ENCODE assay signal across 1 cellular context in the genomic region with DNA sequence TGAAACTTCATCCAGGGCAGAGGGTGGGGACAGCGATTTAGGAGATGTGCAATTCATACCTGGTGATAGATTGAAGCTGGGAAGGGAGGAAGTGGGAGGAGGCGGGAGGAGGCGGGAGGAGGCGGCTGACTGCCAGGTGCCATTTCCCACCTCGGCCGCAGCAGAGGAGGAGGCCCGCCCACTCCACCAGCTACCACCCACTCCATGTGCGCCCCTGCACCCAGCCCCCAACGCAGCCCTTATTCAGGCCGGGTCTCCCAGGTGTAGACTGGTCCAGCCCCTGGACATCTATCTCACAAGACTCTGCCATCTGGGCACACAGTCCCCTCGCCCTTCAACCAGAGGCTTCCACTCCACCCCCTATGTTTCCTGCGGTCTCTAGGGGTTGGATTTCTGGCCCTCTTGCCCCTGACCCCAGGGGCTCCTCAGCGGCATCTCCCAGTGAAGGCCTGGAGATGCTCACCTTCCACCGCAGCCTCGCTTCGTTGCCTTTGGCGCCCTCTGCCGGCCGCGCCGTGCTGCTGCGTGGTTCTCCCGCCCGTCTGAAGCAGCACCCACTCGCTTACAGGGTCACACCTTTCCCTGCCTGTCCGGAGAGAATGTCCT.
TF ChIP-seq lines count a peak whose summit lies in the region.

No MANE protein-coding gene starts in this region.

TF ChIP-seq in HepG2, 621 proteins besides CTCF, POLR2A, EP300 and RAD21 (continued from another document and continues in another):
- TF ChIP-seq GLI4 (CRISPR knock-in tag; IDR thresholded peaks at IDR 0.05; ENCODE audit: borderline replicate concordance) (no peak), ZNF232 (CRISPR knock-in tag; IDR thresholded peaks at IDR 0.05; ENCODE audit: borderline replicate concordance) (no peak), ZHX1 (CRISPR knock-in tag; IDR thresholded peaks at IDR 0.05; ENCODE audit: low read depth) (no peak), FOXC1 (CRISPR knock-in tag; IDR thresholded peaks at IDR 0.05; ENCODE audit: borderline replicate concordance) (no peak), KDM5A (IDR thresholded peaks at IDR 0.05; ENCODE audit: borderline replicate concordance, low read length) (no peak), HNF4A (CRISPR knock-in tag; IDR thresholded peaks at IDR 0.05) (no peak; the same call in 1 of the 2 replicates), RFX1 (IDR thresholded peaks at IDR 0.05) (no peak), ETS1 (CRISPR knock-in tag; IDR thresholded peaks at IDR 0.05) (no peak), ZKSCAN5 (CRISPR knock-in tag; IDR thresholded peaks at IDR 0.05) (no peak), ARNTL (CRISPR knock-in tag; IDR thresholded peaks at IDR 0.05) (no peak), SMAD9 (CRISPR knock-in tag; IDR thresholded peaks at IDR 0.05) (no peak), ZNF687 (CRISPR knock-in tag; IDR thresholded peaks at IDR 0.05) (peak; percentile 57), ZNF484 (CRISPR knock-in tag; IDR thresholded peaks at IDR 0.05; ENCODE audit: borderline replicate concordance, low read depth) (no peak), ZNF605 (CRISPR knock-in tag; IDR thresholded peaks at IDR 0.05) (no peak), ZNF17 (CRISPR knock-in tag; IDR thresholded peaks at IDR 0.05) (no peak), RFX3 (CRISPR knock-in tag; IDR thresholded peaks at IDR 0.05) (no peak), CERS6 (CRISPR knock-in tag; IDR thresholded peaks at IDR 0.05) (no peak), U2AF1 (optimal IDR thresholded peaks at IDR 0.05; ENCODE audit: low read depth, low read length) (no peak), SMAD1 (CRISPR knock-in tag; IDR thresholded peaks at IDR 0.05; ENCODE audit: borderline replicate concordance, low read depth) (no peak), ZNF557 (CRISPR knock-in tag; IDR thresholded peaks at IDR 0.05) (no peak), SAP130 (CRISPR knock-in tag; IDR thresholded peaks at IDR 0.05; ENCODE audit: low read depth) (peak; percentile 22; the same call in 1 of the 2 replicates), ZNF431 (CRISPR knock-in tag; IDR thresholded peaks at IDR 0.05; ENCODE audit: borderline replicate concordance, low read depth) (no peak), NR2F1 (CRISPR knock-in tag; IDR thresholded peaks at IDR 0.05) (no peak), HINFP (CRISPR knock-in tag; IDR thresholded peaks at IDR 0.05; ENCODE audit: low read depth) (no peak), SP1 (IDR thresholded peaks at IDR 0.05) (no peak), SP1 (CRISPR knock-in tag; IDR thresholded peaks at IDR 0.05) (no peak), ZNF34 (CRISPR knock-in tag; IDR thresholded peaks at IDR 0.05; ENCODE audit: borderline replicate concordance) (no peak)
- TF ChIP-seq, protein P1, sequence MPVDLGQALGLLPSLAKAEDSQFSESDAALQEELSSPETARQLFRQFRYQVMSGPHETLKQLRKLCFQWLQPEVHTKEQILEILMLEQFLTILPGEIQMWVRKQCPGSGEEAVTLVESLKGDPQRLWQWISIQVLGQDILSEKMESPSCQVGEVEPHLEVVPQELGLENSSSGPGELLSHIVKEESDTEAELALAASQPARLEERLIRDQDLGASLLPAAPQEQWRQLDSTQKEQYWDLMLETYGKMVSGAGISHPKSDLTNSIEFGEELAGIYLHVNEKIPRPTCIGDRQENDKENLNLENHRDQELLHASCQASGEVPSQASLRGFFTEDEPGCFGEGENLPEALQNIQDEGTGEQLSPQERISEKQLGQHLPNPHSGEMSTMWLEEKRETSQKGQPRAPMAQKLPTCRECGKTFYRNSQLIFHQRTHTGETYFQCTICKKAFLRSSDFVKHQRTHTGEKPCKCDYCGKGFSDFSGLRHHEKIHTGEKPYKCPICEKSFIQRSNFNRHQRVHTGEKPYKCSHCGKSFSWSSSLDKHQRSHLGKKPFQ (CRISPR knock-in tag; IDR thresholded peaks at IDR 0.05; ENCODE audit: insufficient replicate concordance) = no peak
- TF ChIP-seq, protein P2, sequence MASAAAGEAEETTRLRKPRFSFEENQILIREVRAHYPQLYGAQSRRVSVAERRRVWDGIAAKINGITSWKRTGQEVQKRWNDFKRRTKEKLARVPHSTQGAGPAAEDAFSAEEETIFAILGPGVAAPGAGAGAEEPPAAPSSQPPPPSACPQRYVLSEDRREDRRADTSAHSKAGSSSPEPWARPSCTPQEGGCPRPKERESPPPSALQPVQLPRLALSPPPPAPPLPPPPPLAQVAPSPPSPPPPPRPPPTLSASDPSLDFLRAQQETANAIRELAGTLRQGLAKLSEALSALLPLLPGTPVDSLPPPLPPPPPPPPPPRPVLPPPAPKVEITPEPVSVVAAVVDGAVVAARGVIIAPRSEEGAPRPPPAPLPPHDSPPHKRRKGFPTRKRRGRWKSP (CRISPR knock-in tag; IDR thresholded peaks at IDR 0.05) = no peak
- TF ChIP-seq, protein P3, sequence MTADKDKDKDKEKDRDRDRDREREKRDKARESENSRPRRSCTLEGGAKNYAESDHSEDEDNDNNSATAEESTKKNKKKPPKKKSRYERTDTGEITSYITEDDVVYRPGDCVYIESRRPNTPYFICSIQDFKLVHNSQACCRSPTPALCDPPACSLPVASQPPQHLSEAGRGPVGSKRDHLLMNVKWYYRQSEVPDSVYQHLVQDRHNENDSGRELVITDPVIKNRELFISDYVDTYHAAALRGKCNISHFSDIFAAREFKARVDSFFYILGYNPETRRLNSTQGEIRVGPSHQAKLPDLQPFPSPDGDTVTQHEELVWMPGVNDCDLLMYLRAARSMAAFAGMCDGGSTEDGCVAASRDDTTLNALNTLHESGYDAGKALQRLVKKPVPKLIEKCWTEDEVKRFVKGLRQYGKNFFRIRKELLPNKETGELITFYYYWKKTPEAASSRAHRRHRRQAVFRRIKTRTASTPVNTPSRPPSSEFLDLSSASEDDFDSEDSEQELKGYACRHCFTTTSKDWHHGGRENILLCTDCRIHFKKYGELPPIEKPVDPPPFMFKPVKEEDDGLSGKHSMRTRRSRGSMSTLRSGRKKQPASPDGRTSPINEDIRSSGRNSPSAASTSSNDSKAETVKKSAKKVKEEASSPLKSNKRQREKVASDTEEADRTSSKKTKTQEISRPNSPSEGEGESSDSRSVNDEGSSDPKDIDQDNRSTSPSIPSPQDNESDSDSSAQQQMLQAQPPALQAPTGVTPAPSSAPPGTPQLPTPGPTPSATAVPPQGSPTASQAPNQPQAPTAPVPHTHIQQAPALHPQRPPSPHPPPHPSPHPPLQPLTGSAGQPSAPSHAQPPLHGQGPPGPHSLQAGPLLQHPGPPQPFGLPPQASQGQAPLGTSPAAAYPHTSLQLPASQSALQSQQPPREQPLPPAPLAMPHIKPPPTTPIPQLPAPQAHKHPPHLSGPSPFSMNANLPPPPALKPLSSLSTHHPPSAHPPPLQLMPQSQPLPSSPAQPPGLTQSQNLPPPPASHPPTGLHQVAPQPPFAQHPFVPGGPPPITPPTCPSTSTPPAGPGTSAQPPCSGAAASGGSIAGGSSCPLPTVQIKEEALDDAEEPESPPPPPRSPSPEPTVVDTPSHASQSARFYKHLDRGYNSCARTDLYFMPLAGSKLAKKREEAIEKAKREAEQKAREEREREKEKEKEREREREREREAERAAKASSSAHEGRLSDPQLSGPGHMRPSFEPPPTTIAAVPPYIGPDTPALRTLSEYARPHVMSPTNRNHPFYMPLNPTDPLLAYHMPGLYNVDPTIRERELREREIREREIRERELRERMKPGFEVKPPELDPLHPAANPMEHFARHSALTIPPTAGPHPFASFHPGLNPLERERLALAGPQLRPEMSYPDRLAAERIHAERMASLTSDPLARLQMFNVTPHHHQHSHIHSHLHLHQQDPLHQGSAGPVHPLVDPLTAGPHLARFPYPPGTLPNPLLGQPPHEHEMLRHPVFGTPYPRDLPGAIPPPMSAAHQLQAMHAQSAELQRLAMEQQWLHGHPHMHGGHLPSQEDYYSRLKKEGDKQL (CRISPR knock-in tag; IDR thresholded peaks at IDR 0.05; ENCODE audit: low read depth) = no peak
- TF ChIP-seq, protein P4, sequence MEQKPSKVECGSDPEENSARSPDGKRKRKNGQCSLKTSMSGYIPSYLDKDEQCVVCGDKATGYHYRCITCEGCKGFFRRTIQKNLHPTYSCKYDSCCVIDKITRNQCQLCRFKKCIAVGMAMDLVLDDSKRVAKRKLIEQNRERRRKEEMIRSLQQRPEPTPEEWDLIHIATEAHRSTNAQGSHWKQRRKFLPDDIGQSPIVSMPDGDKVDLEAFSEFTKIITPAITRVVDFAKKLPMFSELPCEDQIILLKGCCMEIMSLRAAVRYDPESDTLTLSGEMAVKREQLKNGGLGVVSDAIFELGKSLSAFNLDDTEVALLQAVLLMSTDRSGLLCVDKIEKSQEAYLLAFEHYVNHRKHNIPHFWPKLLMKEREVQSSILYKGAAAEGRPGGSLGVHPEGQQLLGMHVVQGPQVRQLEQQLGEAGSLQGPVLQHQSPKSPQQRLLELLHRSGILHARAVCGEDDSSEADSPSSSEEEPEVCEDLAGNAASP (CRISPR knock-in tag; IDR thresholded peaks at IDR 0.05; ENCODE audit: borderline replicate concordance) = peak; percentile 64; the same call in 1 of the 2 replicates
- TF ChIP-seq, protein P5, sequence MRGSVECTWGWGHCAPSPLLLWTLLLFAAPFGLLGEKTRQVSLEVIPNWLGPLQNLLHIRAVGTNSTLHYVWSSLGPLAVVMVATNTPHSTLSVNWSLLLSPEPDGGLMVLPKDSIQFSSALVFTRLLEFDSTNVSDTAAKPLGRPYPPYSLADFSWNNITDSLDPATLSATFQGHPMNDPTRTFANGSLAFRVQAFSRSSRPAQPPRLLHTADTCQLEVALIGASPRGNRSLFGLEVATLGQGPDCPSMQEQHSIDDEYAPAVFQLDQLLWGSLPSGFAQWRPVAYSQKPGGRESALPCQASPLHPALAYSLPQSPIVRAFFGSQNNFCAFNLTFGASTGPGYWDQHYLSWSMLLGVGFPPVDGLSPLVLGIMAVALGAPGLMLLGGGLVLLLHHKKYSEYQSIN (CRISPR knock-in tag; IDR thresholded peaks at IDR 0.05; ENCODE audit: borderline replicate concordance) = no peak
